In genomic region chr20:23363257-23363649, GRCh38 we compare ENCODE assay signal across 8 cellular contexts. TPM values are rescaled to one million over a fixed set of nuclear protein-coding genes. Genes with fewer than 3 reads are reported as not detected.
A peak's percentile ranks its signal among the peaks of the same experiment; 100 is the strongest.
DNase-seq lines count a peak whose midpoint lies in the region; ATAC-seq and TF ChIP-seq lines count a peak whose summit lies in the region.

No MANE protein-coding gene starts in this region.

- no peaks in the 10 kb centered on the region for H3K27me3 ChIP-seq in WERI-Rb-1 (ENCODE audit: insufficient read depth, low read depth, severe bottlenecking)
- no peaks in the 10 kb centered on the region for H3K27me3 ChIP-seq in skeletal muscle tissue (ENCODE audit: control insufficient read depth in 3 of 3, insufficient read depth in 3 of 3, low read length in 3 of 3)
- no peaks in the 10 kb centered on the region for H3K27me3 ChIP-seq in H7 (ENCODE audit: control insufficient read depth, insufficient read depth, low read length)

- ATAC-seq in GM21360 (IDR thresholded peaks at IDR 0.05; ENCODE audit: unreplicated experiment): no peak
- no peak for ATAC-seq in GM21576 (IDR thresholded peaks at IDR 0.05; ENCODE audit: unreplicated experiment)

- peaks cover 16% of the 10 kb centered on the region for H3K36me3 Mint-ChIP-seq in glutamatergic neuron (ENCODE audit: unreplicated experiment)

- H3K36me3 ChIP-seq in WERI-Rb-1: peaks cover 39% of the 10 kb centered on the region
- peaks cover 10 to 22% (median 14%) of the 10 kb centered on the region in 3 donors for H3K36me3 ChIP-seq in skeletal muscle tissue (ENCODE audit: control insufficient read depth in 3 of 3, insufficient read depth in 3 of 3, low read length in 3 of 3)
- H3K36me3 ChIP-seq in H7 (replicated peaks; ENCODE audit: control insufficient read depth, insufficient read depth, low read length): peaks cover 2% of the 10 kb centered on the region

- peak overlapping the region; percentile 96 for H3K27ac Mint-ChIP-seq in glutamatergic neuron (ENCODE audit: unreplicated experiment)

- H3K4me3 ChIP-seq in WERI-Rb-1 (ENCODE audit: low read depth, low read length): peak overlapping the region; percentile 94
- H3K4me3 ChIP-seq in skeletal muscle tissue (ENCODE audit: low read length in 3 of 3): peak overlapping the region; percentile 71 to 87 (median 81)
- no peak overlapping the region for H3K4me3 ChIP-seq in H7 (ENCODE audit: insufficient read depth, low read depth, low read length)

- peaks cover 5% of the 10 kb centered on the region for H3K27me3 Mint-ChIP-seq in glutamatergic neuron (ENCODE audit: unreplicated experiment)

- peaks cover 31% of the 10 kb centered on the region for H3K4me1 Mint-ChIP-seq in glutamatergic neuron (ENCODE audit: low read depth, unreplicated experiment)

- peaks cover 17% of the 10 kb centered on the region for H3K9me3 Mint-ChIP-seq in glutamatergic neuron (ENCODE audit: unreplicated experiment)

- H3K9me3 ChIP-seq in WERI-Rb-1 (ENCODE audit: severe bottlenecking) (no peaks in the 10 kb centered on the region), skeletal muscle tissue (ENCODE audit: control insufficient read depth in 3 of 3, low read length in 3 of 3) (no peaks in the 10 kb centered on the region)

- peaks cover 48 to 69% (median 55%) of the 10 kb centered on the region in 3 donors for H3K4me1 ChIP-seq in skeletal muscle tissue (ENCODE audit: control insufficient read depth in 3 of 3, insufficient read depth in 3 of 3, low read length in 3 of 3)

- no peak overlapping the region for H3K27ac ChIP-seq in WERI-Rb-1
- H3K27ac ChIP-seq in skeletal muscle tissue (ENCODE audit: low read depth, low read length): peak overlapping the region; percentile 93

- peak overlapping the region; percentile 83 to 91 (median 86) for H3K9ac ChIP-seq in skeletal muscle tissue (ENCODE audit: low read depth in 1 of 3, low read length in 3 of 3)

- DNase-seq in H4 (ENCODE audit: low spot score) (peak; percentile 2), WERI-Rb-1 (no peak), glutamatergic neuron (no peak), H7 (no peak), NCI-H774 (lab: John Stamatoyannopoulos, UW) (no peak)

- TF ChIP-seq CTCF in WERI-Rb-1 (IDR thresholded peaks at IDR 0.05; ENCODE audit: low read depth, low read length) (no peak), glutamatergic neuron (IDR thresholded peaks at IDR 0.05; ENCODE audit: partially characterized antibody, unreplicated experiment) (no peak)

- H3K4me3 Mint-ChIP-seq in glutamatergic neuron (ENCODE audit: unreplicated experiment): peak overlapping the region; percentile 93

RNA-seq across cellular contexts. Expression of gene GZF1, which starts 1.3 kb away (rescaled TPM):
- total RNA-seq in H4 (2014; rRNA removed; shearing (Covaris generic)): 13.4 and 14.2 TPM in 2 replicates
- total RNA-seq in glutamatergic neuron (ENCODE audit: unreplicated experiment): 28.3 TPM
- 11.0 TPM for total RNA-seq in skeletal muscle tissue
- 8.8 and 16.0 TPM in 2 replicates for total RNA-seq in H7 (2014; rRNA removed; shearing (Covaris generic))

RNA-seq across cellular contexts. Expression of gene NXT1, which starts 12.7 kb away (rescaled TPM):
- total RNA-seq in H4 (2014; rRNA removed; shearing (Covaris generic)): 62.8 and 66.8 TPM in 2 replicates
- total RNA-seq in glutamatergic neuron (ENCODE audit: unreplicated experiment) (12.6 TPM), skeletal muscle tissue (15.1 TPM)
- 38.4 and 54.7 TPM in 2 replicates for total RNA-seq in H7 (2014; rRNA removed; shearing (Covaris generic))

RNA-seq across cellular contexts. Expression of gene NAPB, which starts 58.0 kb away (rescaled TPM):
- 3.1 and 3.6 TPM in 2 replicates for total RNA-seq in H4 (2014; rRNA removed; shearing (Covaris generic))
- total RNA-seq in glutamatergic neuron (ENCODE audit: unreplicated experiment) (74.1 TPM), skeletal muscle tissue (8.9 TPM)
- total RNA-seq in H7 (2014; rRNA removed; shearing (Covaris generic)): 4.8 and 11.8 TPM in 2 replicates
